In genomic region chr10:73875139-73875475, GRCh38 we compare ENCODE assay signal across 9 cellular contexts. TPM values are rescaled to one million over a fixed set of nuclear protein-coding genes. Genes with fewer than 3 reads are reported as not detected.
A peak's percentile ranks its signal among the peaks of the same experiment; 100 is the strongest.
DNase-seq lines count a peak whose midpoint lies in the region; ATAC-seq and TF ChIP-seq lines count a peak whose summit lies in the region.
"Had no signal": no experiment of that assay in that cellular context is flagged by ENCODE, and none has a peak within 500 bp of the region (broad histone marks: within the 10 kb centered on the region; RNA-seq: fewer than 3 reads in every experiment).

No MANE protein-coding gene starts in this region.

- no peak for TF ChIP-seq EP300 in suprapubic skin (IDR thresholded peaks at IDR 0.05)

- H3K4me1 ChIP-seq in suprapubic skin, result peaks cover 54% of the 10 kb centered on the region

- H3K27me3 ChIP-seq in suprapubic skin, result no peaks in the 10 kb centered on the region

- peaks cover 69% of the 10 kb centered on the region for H3K4me1 Mint-ChIP-seq in activated CD8-positive, alpha-beta T cell treated with anti-CD3 and anti-CD28 coated beads for 36 hours (ENCODE audit: low read depth)

- no peak for TF ChIP-seq CTCF in activated CD8-positive, alpha-beta T cell treated with anti-CD3 and anti-CD28 coated beads for 36 hours (IDR thresholded peaks at IDR 0.05)
- no peak for TF ChIP-seq CTCF in suprapubic skin (IDR thresholded peaks at IDR 0.05)

- intact Hi-C loops in activated CD8-positive, alpha-beta T cell treated with anti-CD3 and anti-CD28 coated beads for 36 hours (cut with micrococcal nuclease), result no loop called here

- H3K36me3 ChIP-seq in suprapubic skin, result peaks cover 3% of the 10 kb centered on the region

- H3K9me3 Mint-ChIP-seq in activated CD8-positive, alpha-beta T cell treated with anti-CD3 and anti-CD28 coated beads for 36 hours, result no peaks in the 10 kb centered on the region

- no peaks in the 10 kb centered on the region for H3K27me3 Mint-ChIP-seq in activated CD8-positive, alpha-beta T cell treated with anti-CD3 and anti-CD28 coated beads for 36 hours

- no peak for TF ChIP-seq POLR2A in suprapubic skin (IDR thresholded peaks at IDR 0.05)

- DNase-seq in activated CD4-positive, CD25-positive, alpha-beta regulatory T cell (lab: John Stamatoyannopoulos, UW), result no peak
- DNase-seq in activated CD8-positive, alpha-beta T cell treated with anti-CD3 and anti-CD28 coated beads for 36 hours, result peak; percentile 53
- DNase-seq in suprapubic skin (ENCODE audit: low spot score in 2 of 2), result no peak
- no peak for DNase-seq in HCEC 1CT
- DNase-seq in stimulated activated CD8-positive, alpha-beta memory T cell treated with anti-CD3 and anti-CD28 coated beads, Interleukin-4, amount 100 ng/mL, for 48 hours, result no peak

- peak overlapping the region; percentile 14 for H3K27ac ChIP-seq in suprapubic skin
- H3K27ac ChIP-seq: epithelial cell of prostate had no signal

- peak; percentile 43 to 54 for ATAC-seq in activated CD4-positive, CD25-positive, alpha-beta regulatory T cell treated with anti-CD3 and anti-CD28 coated beads, Interleukin-2, amount 50 U/mL, for 24 hours
- ATAC-seq in HG03025 (IDR thresholded peaks at IDR 0.05; ENCODE audit: low FRiP score, unreplicated experiment), result peak; percentile 18
- peak; percentile 45 for ATAC-seq in activated CD8-positive, alpha-beta T cell treated with anti-CD3 and anti-CD28 coated beads for 36 hours

- H3K36me3 Mint-ChIP-seq in activated CD8-positive, alpha-beta T cell treated with anti-CD3 and anti-CD28 coated beads for 36 hours (ENCODE audit: low read depth), result peaks cover 11% of the 10 kb centered on the region

- H3K9me3 ChIP-seq in iPS-18c (ENCODE audit: control insufficient read depth, insufficient read depth, low read length) (no peaks in the 10 kb centered on the region), suprapubic skin (no peaks in the 10 kb centered on the region)

- 27% methylated on average over 3 of the region's 3 CpGs for WGBS in suprapubic skin

- peak overlapping the region; percentile 92 for H3K27ac Mint-ChIP-seq in activated CD8-positive, alpha-beta T cell treated with anti-CD3 and anti-CD28 coated beads for 36 hours

- CTCF ChIA-PET in activated CD8-positive, alpha-beta T cell treated with anti-CD3 and anti-CD28 coated beads for 36 hours (lab: Charles Lee), result interaction anchor here (1.3 to 9.5 kb wide), 6 partner anchors 10 to 65 kb away, joined by 3 to 430 read pairs (median 8); no protein-coding TSS in a partner anchor

- H3K4me3 ChIP-seq in iPS-18c (ENCODE audit: insufficient read depth, low read depth, low read length) (peak overlapping the region; percentile 69; the same call in 1 of the 2 replicates), suprapubic skin (peak overlapping the region; percentile 90)

- H3K4me3 Mint-ChIP-seq in activated CD8-positive, alpha-beta T cell treated with anti-CD3 and anti-CD28 coated beads for 36 hours, result peak overlapping the region; percentile 82

- POLR2A ChIA-PET in activated CD8-positive, alpha-beta T cell treated with anti-CD3 and anti-CD28 coated beads for 36 hours (lab: Charles Lee), result interaction anchor here (1.0 to 3.6 kb wide), 7 partner anchors 11 to 103 kb away, joined by 3 to 32 read pairs (median 5); a partner anchor contains a TSS

RNA-seq across cellular contexts. Expression of gene CAMK2G, which starts 0.8 kb away (rescaled TPM):
- 10 to 100 TPM; 17.8 to 18.5 TPM for total RNA-seq in activated CD8-positive, alpha-beta T cell treated with anti-CD3 and anti-CD28 coated beads for 36 hours
- 10 to 100 TPM; 16.9 to 35.2 (median 20.6) TPM for total RNA-seq in suprapubic skin

RNA-seq across cellular contexts. Expression of gene PLAU, which starts 35.8 kb away (rescaled TPM):
- total RNA-seq in activated CD8-positive, alpha-beta T cell treated with anti-CD3 and anti-CD28 coated beads for 36 hours, result under 1 TPM; 0.41 to 0.47 TPM
- total RNA-seq in suprapubic skin, result 10 to 100 TPM in 2 of 4 donors, 1 to 10 TPM in 2; 8.4 to 19.1 (median 10.8) TPM

Comparison
In these comparisons a context has a peak if more than half of its experiments do, and no peak if none do; other contexts are left out.
1. RNA of gene PLAU, which starts 35.8 kb away (total RNA-seq): 8.4 to 19.1 TPM in suprapubic skin; 0.41 to 0.47 TPM in activated CD8-positive, alpha-beta T cell treated with anti-CD3 and anti-CD28 coated beads for 36 hours; every median in the first group is over 4 times any median in the second.
2. Peak in every context shown above with its lines, with median percentiles within 50 percentile points of each other: ATAC-seq.